In the genomic region with DNA sequence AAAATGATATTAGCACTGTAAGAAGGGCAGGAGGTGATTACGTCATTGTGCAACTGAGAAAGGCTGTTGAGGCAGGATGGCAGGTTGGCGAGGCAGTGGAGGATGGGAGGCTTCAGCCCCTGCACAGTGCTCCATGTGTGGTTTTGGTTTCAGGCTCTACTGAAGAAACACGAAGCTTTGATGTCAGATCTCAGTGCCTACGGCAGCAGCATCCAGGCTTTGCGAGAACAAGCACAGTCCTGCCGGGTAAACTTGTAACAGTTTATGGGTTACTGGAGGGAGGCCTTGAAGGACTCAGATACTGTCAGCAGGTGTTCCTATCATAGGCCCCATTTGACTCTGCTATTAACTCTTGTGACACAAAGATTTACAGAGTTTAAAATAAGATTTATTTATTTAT, we compare ENCODE assay signal across 12 cellular contexts. TPM values are rescaled to one million over a fixed set of nuclear protein-coding genes. Genes with fewer than 3 reads are reported as not detected.
A peak's percentile ranks its signal among the peaks of the same experiment; 100 is the strongest.
DNase-seq lines count a peak whose midpoint lies in the region; ATAC-seq and TF ChIP-seq lines count a peak whose summit lies in the region.
"Had no signal": no experiment of that assay in that cellular context is flagged by ENCODE, and none has a peak within 500 bp of the region (broad histone marks: within the 10 kb centered on the region; RNA-seq: fewer than 3 reads in every experiment).

No MANE protein-coding gene starts in this region.

- peaks cover 56% of the 10 kb centered on the region for H3K36me3 Mint-ChIP-seq in activated T-cell treated with anti-CD3 and anti-CD28 coated beads, Interleukin-2, amount 50 U/mL, for 4 hours (ENCODE audit: insufficient read depth)
- H3K36me3 Mint-ChIP-seq in progenitor cell of endocrine pancreas (ENCODE audit: insufficient read depth), result peaks cover 44% of the 10 kb centered on the region

- no peaks in the 10 kb centered on the region for H3K9me3 Mint-ChIP-seq in activated T-cell treated with anti-CD3 and anti-CD28 coated beads, Interleukin-2, amount 50 U/mL, for 4 hours
- H3K9me3 Mint-ChIP-seq in progenitor cell of endocrine pancreas (ENCODE audit: low read depth), result no peaks in the 10 kb centered on the region
- no peaks in the 10 kb centered on the region for H3K9me3 Mint-ChIP-seq in stimulated activated naive CD8-positive, alpha-beta T cell treated with anti-CD3 and anti-CD28 coated beads, Interleukin-15, amount 100 ng/mL, for 72 hours
- H3K9me3 Mint-ChIP-seq: memory B cell had no signal

- peaks cover 7% of the 10 kb centered on the region for H3K4me1 Mint-ChIP-seq in activated T-cell treated with anti-CD3 and anti-CD28 coated beads, Interleukin-2, amount 50 U/mL, for 4 hours (ENCODE audit: low read depth)
- no peaks in the 10 kb centered on the region for H3K4me1 Mint-ChIP-seq in progenitor cell of endocrine pancreas (ENCODE audit: low read depth)
- peaks cover 28% of the 10 kb centered on the region for H3K4me1 Mint-ChIP-seq in stimulated activated naive CD8-positive, alpha-beta T cell treated with anti-CD3 and anti-CD28 coated beads, Interleukin-15, amount 100 ng/mL, for 72 hours
- H3K4me1 Mint-ChIP-seq: memory B cell had no signal

- peak; percentile 95 to 96 for ATAC-seq in activated T-cell treated with anti-CD3 and anti-CD28 coated beads, Interleukin-2, amount 50 U/mL, for 4 hours
- ATAC-seq in stimulated activated naive CD8-positive, alpha-beta T cell treated with anti-CD3 and anti-CD28 coated beads, Interleukin-15, amount 100 ng/mL, for 72 hours, result peak; percentile 100
- ATAC-seq in left cardiac atrium, result no peak
- ATAC-seq: A549 had no signal

- H3K27me3 Mint-ChIP-seq in activated T-cell treated with anti-CD3 and anti-CD28 coated beads, Interleukin-2, amount 50 U/mL, for 4 hours (ENCODE audit: low read depth), result no peaks in the 10 kb centered on the region
- H3K27me3 Mint-ChIP-seq in progenitor cell of endocrine pancreas, result no peaks in the 10 kb centered on the region
- H3K27me3 Mint-ChIP-seq in stimulated activated naive CD8-positive, alpha-beta T cell treated with anti-CD3 and anti-CD28 coated beads, Interleukin-15, amount 100 ng/mL, for 72 hours, result no peaks in the 10 kb centered on the region
- H3K27me3 Mint-ChIP-seq: memory B cell had no signal

- peak overlapping the region; percentile 52 for H3K27ac Mint-ChIP-seq in progenitor cell of endocrine pancreas
- H3K27ac Mint-ChIP-seq in stimulated activated naive CD8-positive, alpha-beta T cell treated with anti-CD3 and anti-CD28 coated beads, Interleukin-15, amount 100 ng/mL, for 72 hours, result peak overlapping the region; percentile 92 to 93

- no peak overlapping the region for H3K4me3 Mint-ChIP-seq in activated T-cell treated with anti-CD3 and anti-CD28 coated beads, Interleukin-2, amount 50 U/mL, for 4 hours
- no peak overlapping the region for H3K4me3 Mint-ChIP-seq in progenitor cell of endocrine pancreas (ENCODE audit: low read depth)
- peak overlapping the region; percentile 7 to 40 for H3K4me3 Mint-ChIP-seq in stimulated activated naive CD8-positive, alpha-beta T cell treated with anti-CD3 and anti-CD28 coated beads, Interleukin-15, amount 100 ng/mL, for 72 hours
- H3K4me3 Mint-ChIP-seq: memory B cell had no signal

- no peak for TF ChIP-seq CTCF in progenitor cell of endocrine pancreas (IDR thresholded peaks at IDR 0.05; ENCODE audit: unreplicated experiment)

- intact Hi-C loops in left cardiac atrium (cut with DNase I), result no loop called here

- peak; percentile 73 for DNase-seq in activated effector memory CD4-positive, alpha-beta T cell treated with anti-CD3 and anti-CD28 coated beads, Interleukin-2, amount 50 U/mL, for 16 hours
- no peak for DNase-seq in activated effector memory CD4-positive, alpha-beta T cell treated with Interleukin-2 at 50 U/mL for 16 hours
- DNase-seq in activated T-cell treated with anti-CD3 and anti-CD28 coated beads, Interleukin-2, amount 50 U/mL, for 4 hours, result peak; percentile 10
- DNase-seq in progenitor cell of endocrine pancreas (ENCODE audit: low spot score, unreplicated experiment) (no peak), COR-L47 (lab: John Stamatoyannopoulos, UW) (no peak), CD1c-positive myeloid dendritic cell (ENCODE audit: extremely low spot score) (no peak), left cardiac atrium (no peak)
- DNase-seq in stimulated activated naive CD8-positive, alpha-beta T cell treated with anti-CD3 and anti-CD28 coated beads, Interleukin-15, amount 100 ng/mL, for 72 hours, result peak; percentile 48 to 81
- DNase-seq: brain microvascular endothelial cell, DMS79 had no signal

RNA-seq across cellular contexts. Expression of a gene that starts 35.1 kb away (rescaled TPM):
- total RNA-seq in activated T-cell treated with anti-CD3 and anti-CD28 coated beads, Interleukin-2, amount 50 U/mL, for 4 hours, result 100 to 1,000 TPM; 110 to 132 (median 118) TPM
- total RNA-seq in progenitor cell of endocrine pancreas, result 448 and 450 TPM in 2 replicates
- total RNA-seq in left cardiac atrium, result 100 to 1,000 TPM; 277 to 336 TPM

Comparison
In these comparisons a context has a peak if more than half of its experiments do, and no peak if none do; other contexts are left out.
1. DNase-seq: peak in activated effector memory CD4-positive, alpha-beta T cell treated with anti-CD3 and anti-CD28 coated beads, Interleukin-2, amount 50 U/mL, for 16 hours (single experiment), activated T-cell treated with anti-CD3 and anti-CD28 coated beads, Interleukin-2, amount 50 U/mL, for 4 hours (single experiment) and stimulated activated naive CD8-positive, alpha-beta T cell treated with anti-CD3 and anti-CD28 coated beads, Interleukin-15, amount 100 ng/mL, for 72 hours (2 of 2); none in activated effector memory CD4-positive, alpha-beta T cell treated with Interleukin-2 at 50 U/mL for 16 hours (single experiment), progenitor cell of endocrine pancreas (single experiment), COR-L47 (single experiment), CD1c-positive myeloid dendritic cell (single experiment) and left cardiac atrium (single experiment).
2. ATAC-seq: peak in activated T-cell treated with anti-CD3 and anti-CD28 coated beads, Interleukin-2, amount 50 U/mL, for 4 hours (2 of 2) and stimulated activated naive CD8-positive, alpha-beta T cell treated with anti-CD3 and anti-CD28 coated beads, Interleukin-15, amount 100 ng/mL, for 72 hours (single experiment); none in left cardiac atrium (0 of 2).
3. H3K4me3 Mint-ChIP-seq: peak in stimulated activated naive CD8-positive, alpha-beta T cell treated with anti-CD3 and anti-CD28 coated beads, Interleukin-15, amount 100 ng/mL, for 72 hours (2 of 2); none in activated T-cell treated with anti-CD3 and anti-CD28 coated beads, Interleukin-2, amount 50 U/mL, for 4 hours (single experiment) and progenitor cell of endocrine pancreas (single experiment).